In the genomic region with DNA sequence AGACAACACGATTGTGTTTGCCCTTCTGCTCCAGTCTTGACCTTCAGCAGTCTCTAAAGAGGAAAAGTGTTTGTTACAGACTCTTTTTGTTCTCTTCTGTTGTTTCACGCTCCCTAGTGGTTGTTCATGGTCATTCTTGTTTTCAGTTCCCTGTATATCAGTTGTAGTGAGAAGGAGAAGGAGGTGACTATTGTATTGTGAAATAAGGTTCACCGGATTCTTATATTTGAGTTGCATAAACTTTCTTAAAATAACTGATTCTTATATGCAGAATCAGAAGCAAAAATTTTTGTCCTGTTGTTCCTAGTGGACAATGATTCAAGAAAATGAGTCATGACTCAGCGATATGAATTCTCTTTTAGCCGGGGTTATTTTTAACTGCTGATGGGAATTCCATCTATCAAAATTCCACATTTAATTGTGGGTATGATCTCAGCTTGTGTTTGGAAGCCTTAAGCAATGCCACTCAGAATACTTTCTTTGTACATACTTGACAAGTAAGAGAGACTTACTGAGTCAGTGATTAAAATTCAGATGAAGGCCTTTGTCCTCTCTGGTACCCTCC, we compare ENCODE assay signal across 8 cellular contexts.
DNase-seq lines count a peak whose midpoint lies in the region; ATAC-seq and TF ChIP-seq lines count a peak whose summit lies in the region.

No MANE protein-coding gene starts in this region.

- H3K27ac Mint-ChIP-seq in activated T-helper 1 cell treated with anti-CD3 and anti-CD28 coated beads, Interleukin-12 subunit alpha, Interleukin-12 subunit beta, Interleukin-2, Interleukin-4 antibody, amounts not matched to agents 30 ng/mL and 10 ng/mL and 1 ng/mL, durations not matched to agents 14 hours and 24 hours and 36 hours = no peak overlapping the region

- CTCF ChIA-PET in AG04449 (lab: Yijun Ruan, JAX) = interaction anchor here (0.9 to 2.6 kb wide), 6 partner anchors 12 to 157 kb away, joined by 3 to 13 read pairs (median 6); no protein-coding TSS in a partner anchor

- TF ChIP-seq CTCF in AG04449 (IDR thresholded peaks at IDR 0.05; ENCODE audit: insufficient read depth, low read length, missing control alignments) = peak; percentile 36
- TF ChIP-seq CTCF in dorsolateral prefrontal cortex (IDR thresholded peaks at IDR 0.05 in 54 of 56, conservative IDR thresholded peaks at IDR 0.05 in 2 of 56; ENCODE audit: low read depth in 1 of 56, partially characterized antibody in 56 of 56) = peak in 54 of 56 donors; percentile 23 to 82 (median 54)

- intact Hi-C loops in dorsolateral prefrontal cortex (cut with DNase I) = no loop called here
- intact Hi-C loops in activated T-helper 1 cell treated with anti-CD3 and anti-CD28 coated beads, Interleukin-12 subunit alpha, Interleukin-12 subunit beta, Interleukin-2, Interleukin-4 antibody, amounts not matched to agents 30 ng/mL and 10 ng/mL and 1 ng/mL, durations not matched to agents 14 hours and 24 hours and 36 hours (cut with micrococcal nuclease) = no loop called here

- 0 out of 2 replicates have a peak overlapping the region, but pooled peaks have one; percentile 2 for H3K4me3 ChIP-seq in AG04449 (ENCODE audit: low read depth, low read length)
- peak overlapping the region in 2 of 59 donors; percentile 3 to 7 for H3K4me3 ChIP-seq in dorsolateral prefrontal cortex

- DNase-seq in AG04449 (ENCODE audit: low read depth, low spot score) (peak; percentile 83), NCI-H460 (ENCODE audit: extremely low read depth, low read depth) (peak; percentile 53), dorsolateral prefrontal cortex (no peak), lung microvascular endothelial cell (ENCODE audit: low read depth in 2 of 2) (peak; percentile 55 to 91), T-helper 9 cell (no peak)
- no peak for DNase-seq in activated T-helper 1 cell treated with anti-CD3 and anti-CD28 coated beads, Interleukin-12 subunit alpha, Interleukin-12 subunit beta, Interleukin-2, Interleukin-4 antibody, amounts not matched to agents 30 ng/mL and 10 ng/mL and 1 ng/mL, durations not matched to agents 14 hours and 24 hours and 36 hours (ENCODE audit: low spot score)
- DNase-seq in effector CD8-positive, alpha-beta T cell (lab: John Stamatoyannopoulos, UW) = no peak

- H3K27me3 Mint-ChIP-seq in activated T-helper 1 cell treated with anti-CD3 and anti-CD28 coated beads, Interleukin-12 subunit alpha, Interleukin-12 subunit beta, Interleukin-2, Interleukin-4 antibody, amounts not matched to agents 30 ng/mL and 10 ng/mL and 1 ng/mL, durations not matched to agents 14 hours and 24 hours and 36 hours (ENCODE audit: insufficient read depth) = no peaks in the 10 kb centered on the region

- no peaks in the 10 kb centered on the region for H3K4me1 Mint-ChIP-seq in activated T-helper 1 cell treated with anti-CD3 and anti-CD28 coated beads, Interleukin-12 subunit alpha, Interleukin-12 subunit beta, Interleukin-2, Interleukin-4 antibody, amounts not matched to agents 30 ng/mL and 10 ng/mL and 1 ng/mL, durations not matched to agents 14 hours and 24 hours and 36 hours (ENCODE audit: low read depth)

- H3K4me3 Mint-ChIP-seq in activated T-helper 1 cell treated with anti-CD3 and anti-CD28 coated beads, Interleukin-12 subunit alpha, Interleukin-12 subunit beta, Interleukin-2, Interleukin-4 antibody, amounts not matched to agents 30 ng/mL and 10 ng/mL and 1 ng/mL, durations not matched to agents 14 hours and 24 hours and 36 hours = no peak overlapping the region

- no peaks in the 10 kb centered on the region for H3K9me3 Mint-ChIP-seq in activated T-helper 1 cell treated with anti-CD3 and anti-CD28 coated beads, Interleukin-12 subunit alpha, Interleukin-12 subunit beta, Interleukin-2, Interleukin-4 antibody, amounts not matched to agents 30 ng/mL and 10 ng/mL and 1 ng/mL, durations not matched to agents 14 hours and 24 hours and 36 hours

- peak; percentile 71 for ATAC-seq in GM21619 (IDR thresholded peaks at IDR 0.05; ENCODE audit: unreplicated experiment)

- no peaks in the 10 kb centered on the region for H3K36me3 Mint-ChIP-seq in activated T-helper 1 cell treated with anti-CD3 and anti-CD28 coated beads, Interleukin-12 subunit alpha, Interleukin-12 subunit beta, Interleukin-2, Interleukin-4 antibody, amounts not matched to agents 30 ng/mL and 10 ng/mL and 1 ng/mL, durations not matched to agents 14 hours and 24 hours and 36 hours (ENCODE audit: low read depth)

- peak overlapping the region in 2 of 59 donors; percentile 2 to 14 for H3K27ac ChIP-seq in dorsolateral prefrontal cortex

- POLR2A ChIA-PET in AG04449 (lab: Yijun Ruan, JAX) = no interaction called here

- no peaks in the 10 kb centered on the region for H3K27me3 ChIP-seq in dorsolateral prefrontal cortex

Comparison
In these comparisons a context has a peak if more than half of its experiments do, and no peak if none do; other contexts are left out.
1. DNase-seq: peak in AG04449 (single experiment), NCI-H460 (single experiment) and lung microvascular endothelial cell (2 of 2); none in dorsolateral prefrontal cortex (0 of 10), activated T-helper 1 cell treated with anti-CD3 and anti-CD28 coated beads, Interleukin-12 subunit alpha, Interleukin-12 subunit beta, Interleukin-2, Interleukin-4 antibody, amounts not matched to agents 30 ng/mL and 10 ng/mL and 1 ng/mL, durations not matched to agents 14 hours and 24 hours and 36 hours (single experiment), T-helper 9 cell (single experiment) and effector CD8-positive, alpha-beta T cell (single experiment).